1 cellular context compared by ENCODE assay signal in genomic region chr13:31008400-31009115, GRCh38.
TF ChIP-seq lines count a peak whose summit lies in the region.

No MANE protein-coding gene starts in this region.

TF ChIP-seq in IMR-90, 13 proteins besides CTCF, POLR2A, EP300 and RAD21:
- TF ChIP-seq USF2 (IDR thresholded peaks at IDR 0.05; ENCODE audit: low read depth, low read length) (no peak), ELK1 (IDR thresholded peaks at IDR 0.05; ENCODE audit: borderline replicate concordance, low read depth, low read length) (no peak), BHLHE40 (IDR thresholded peaks at IDR 0.05; ENCODE audit: low read depth, low read length) (no peak), RFX5 (IDR thresholded peaks at IDR 0.05; ENCODE audit: low read depth, low read length) (no peak), MAFK (IDR thresholded peaks at IDR 0.05; ENCODE audit: low read depth, low read length) (no peak), CHD1 (IDR thresholded peaks at IDR 0.05; ENCODE audit: low read depth, low read length) (no peak), NFE2L2 (IDR thresholded peaks at IDR 0.05; ENCODE audit: low read depth, low read length) (no peak), MXI1 (IDR thresholded peaks at IDR 0.05; ENCODE audit: borderline replicate concordance, low read depth, low read length) (no peak), FOS (IDR thresholded peaks at IDR 0.05; ENCODE audit: low read depth, low read length) (no peak), MAZ (IDR thresholded peaks at IDR 0.05; ENCODE audit: borderline replicate concordance, low read depth, low read length) (no peak), SMC3 (IDR thresholded peaks at IDR 0.05; ENCODE audit: low read depth, low read length) (no peak), RCOR1 (IDR thresholded peaks at IDR 0.05; ENCODE audit: insufficient replicate concordance, low read length) (no peak), CEBPB (IDR thresholded peaks at IDR 0.05; ENCODE audit: low read depth, low read length) (no peak)
